In the genomic region with DNA sequence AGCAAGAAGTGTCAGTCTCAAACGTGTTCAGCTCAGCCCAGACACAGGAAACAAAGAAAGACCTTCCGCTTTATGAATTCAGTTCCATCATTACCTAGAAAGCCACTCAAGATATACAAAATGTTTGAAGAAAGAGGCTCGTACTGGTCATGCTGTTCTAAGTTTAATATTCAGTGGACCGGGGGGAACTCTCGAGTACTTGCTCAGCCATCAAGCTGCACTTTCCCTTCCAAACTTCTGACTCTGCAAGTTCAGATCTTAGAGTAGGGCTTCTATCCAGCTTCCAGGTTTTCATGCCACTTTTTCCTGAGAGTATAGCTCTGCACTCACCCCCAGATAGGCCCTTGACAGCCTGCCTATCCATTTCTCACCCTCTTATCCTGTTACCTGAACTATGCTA, we compare ENCODE assay signal across 16 cellular contexts.
DNase-seq lines count a peak whose midpoint lies in the region; ATAC-seq and TF ChIP-seq lines count a peak whose summit lies in the region.
"Had no signal": no experiment of that assay in that cellular context is flagged by ENCODE, and none has a peak within 500 bp of the region (broad histone marks: within the 10 kb centered on the region; RNA-seq: fewer than 3 reads in every experiment).

No MANE protein-coding gene starts in this region.

- no peak overlapping the region for H3K27ac ChIP-seq in IMR-90 (ENCODE audit: insufficient read depth, low read length)
- peak overlapping the region; percentile 51 for H3K27ac ChIP-seq in VCaP
- no peak overlapping the region for H3K27ac ChIP-seq in mesendoderm (ENCODE audit: low read depth, low read length)
- H3K27ac ChIP-seq: BLaER1, C4-2B, GM23248 had no signal

- H3K4me2 ChIP-seq in IMR-90 (ENCODE audit: low read depth, low read length) (no peak overlapping the region), mesendoderm (ENCODE audit: low read length) (no peak overlapping the region)
- H3K4me2 ChIP-seq: BLaER1 had no signal

- peaks cover 19% of the 10 kb centered on the region for H3K4me1 Mint-ChIP-seq in progenitor cell of endocrine pancreas (ENCODE audit: low read depth)

- ATAC-seq in IMR-90 (ENCODE audit: low read depth) (no peak), GM21717 (IDR thresholded peaks at IDR 0.05; ENCODE audit: unreplicated experiment) (no peak)

- in situ Hi-C loops in IMR-90 (cut with MboI; ENCODE audit: low sequenced_read_pairs): no loop called here

- DNase-seq in IMR-90 (no peak), mesendoderm (no peak), progenitor cell of endocrine pancreas (ENCODE audit: low spot score, unreplicated experiment) (no peak), NCI-H82 treated with DMSO at 0.1 percent for 48 hours (lab: John Stamatoyannopoulos, UW; ENCODE audit: unreplicated experiment) (no peak), NCI-H1105 (lab: John Stamatoyannopoulos, UW) (no peak)
- DNase-seq: Caco-2; CD4-positive, CD25-positive, alpha-beta regulatory T cell; CD8-positive, alpha-beta T cell; GM23248; H7; HCEC 1CT had no signal

- no peaks in the 10 kb centered on the region for H3K9me3 Mint-ChIP-seq in progenitor cell of endocrine pancreas (ENCODE audit: low read depth)
- H3K9me3 Mint-ChIP-seq: CD8-positive, alpha-beta T cell had no signal

- no peak overlapping the region for H2BK5ac ChIP-seq in IMR-90 (ENCODE audit: low read depth, low read length, poor library complexity, severe bottlenecking)
- no peak overlapping the region for H2BK5ac ChIP-seq in mesendoderm (ENCODE audit: low read length)

- H3K4ac ChIP-seq in IMR-90 (ENCODE audit: low read depth, low read length) (peak overlapping the region; percentile 20; the same call in 1 of the 2 replicates), mesendoderm (ENCODE audit: low read depth, low read length) (no peak overlapping the region)

- H3K27ac Mint-ChIP-seq in progenitor cell of endocrine pancreas: peak overlapping the region; percentile 11
- H3K27ac Mint-ChIP-seq: B cell; CD4-positive, CD25-positive, alpha-beta regulatory T cell; CD8-positive, alpha-beta T cell had no signal

- H2BK15ac ChIP-seq in IMR-90 (ENCODE audit: low read depth, low read length): no peak overlapping the region
- no peak overlapping the region for H2BK15ac ChIP-seq in mesendoderm (replicated peaks; ENCODE audit: low read depth)

- no peak for TF ChIP-seq POLR2A in IMR-90 (IDR thresholded peaks at IDR 0.05; ENCODE audit: low read depth, low read length)

- no peak overlapping the region for H4K8ac ChIP-seq in IMR-90 (ENCODE audit: low read depth in 2 of 2, low read length in 2 of 2)
- no peak overlapping the region for H4K8ac ChIP-seq in mesendoderm (ENCODE audit: low read depth, low read length)

- no peaks in the 10 kb centered on the region for H3K27me3 Mint-ChIP-seq in progenitor cell of endocrine pancreas
- H3K27me3 Mint-ChIP-seq: B cell had no signal

- no peak overlapping the region for H3K4me3 Mint-ChIP-seq in progenitor cell of endocrine pancreas (ENCODE audit: low read depth)
- H3K4me3 Mint-ChIP-seq: B cell; CD4-positive, CD25-positive, alpha-beta regulatory T cell; CD8-positive, alpha-beta T cell had no signal

- H3K4me3 ChIP-seq in IMR-90 (ENCODE audit: insufficient read depth, low read depth, low read length) (no peak overlapping the region), mesendoderm (ENCODE audit: low read length) (no peak overlapping the region)
- H3K4me3 ChIP-seq: BLaER1, GM23248 had no signal

- H2BK120ac ChIP-seq in IMR-90 (ENCODE audit: low read depth, low read length) (peak overlapping the region; percentile 16; the same call in 1 of the 2 replicates), mesendoderm (ENCODE audit: low read depth, low read length) (no peak overlapping the region)

- no peak for TF ChIP-seq RAD21 in IMR-90 (IDR thresholded peaks at IDR 0.05; ENCODE audit: low read length)

- H3K4me1 ChIP-seq in IMR-90 (ENCODE audit: control insufficient read depth, insufficient read depth, low read length) (peaks cover 5% of the 10 kb centered on the region; the same call in 1 of the 2 replicates), mesendoderm (ENCODE audit: control insufficient read depth, low read depth, low read length) (peaks cover 2% of the 10 kb centered on the region)

- intact Hi-C loops in IMR-90 (cut with micrococcal nuclease): no loop called here

- BruUV-seq in IMR-90 (replicated peaks; lab: Mats Ljungman, UMichigan): no TSS peak

- no peak overlapping the region for H2AFZ ChIP-seq in IMR-90 (replicated peaks; ENCODE audit: low read length, poor library complexity)
- H2AFZ ChIP-seq: GM23248 had no signal

- no peak overlapping the region for H4K91ac ChIP-seq in IMR-90 (ENCODE audit: insufficient read depth, low read depth, low read length)

- peak overlapping the region; percentile 66 for H2BK20ac ChIP-seq in IMR-90 (ENCODE audit: low read depth, low read length)

- no peak overlapping the region for H2AK5ac ChIP-seq in IMR-90 (ENCODE audit: low read depth, low read length)
- no peak overlapping the region for H2AK5ac ChIP-seq in mesendoderm (ENCODE audit: low read length)

- H3K79me2 ChIP-seq in mesendoderm (ENCODE audit: control insufficient read depth, insufficient read depth, low read length): no peaks in the 10 kb centered on the region

- H3K18ac ChIP-seq in IMR-90 (ENCODE audit: low read depth, low read length) (peak overlapping the region; percentile 88), mesendoderm (ENCODE audit: low read length) (peak overlapping the region; percentile 5)

- H3K79me1 ChIP-seq in IMR-90 (ENCODE audit: low read depth in 1 of 2, low read length in 2 of 2) (no peaks in the 10 kb centered on the region), mesendoderm (ENCODE audit: low read length) (no peaks in the 10 kb centered on the region)

- no peak overlapping the region for H3K23ac ChIP-seq in IMR-90 (ENCODE audit: low read depth, low read length)
- no peak overlapping the region for H3K23ac ChIP-seq in mesendoderm (ENCODE audit: low read length)

- H3K36me3 Mint-ChIP-seq in progenitor cell of endocrine pancreas (ENCODE audit: insufficient read depth): no peaks in the 10 kb centered on the region
- H3K36me3 Mint-ChIP-seq: CD4-positive, CD25-positive, alpha-beta regulatory T cell; CD8-positive, alpha-beta T cell had no signal

- H2AK9ac ChIP-seq in IMR-90 (replicated peaks; ENCODE audit: low read depth, low read length, poor library complexity): no peak overlapping the region

- H3K36me3 ChIP-seq in IMR-90 (ENCODE audit: control insufficient read depth, insufficient read depth, low read length): no peaks in the 10 kb centered on the region
- H3K36me3 ChIP-seq in mesendoderm (ENCODE audit: control insufficient read depth, insufficient read depth, low read length): no peaks in the 10 kb centered on the region
- H3K36me3 ChIP-seq: BLaER1 had no signal

- H3K9ac ChIP-seq in IMR-90 (ENCODE audit: low read depth, low read length) (no peak overlapping the region), mesendoderm (ENCODE audit: low read length) (no peak overlapping the region)
- H3K9ac ChIP-seq: BLaER1, GM23248 had no signal

- WGBS in IMR-90 (ENCODE audit: extremely low coverage in 2 of 2, insufficient read length in 1 of 2), 2 experiments: 90% methylated on average over 3 of the region's 5 CpGs; no CpG with 5 or more reads in 1 of the 2 experiments
- no CpG with 5 or more reads among the region's 5 CpGs for WGBS in mesendoderm (ENCODE audit: extremely low coverage, insufficient coverage, low lambda C conversion rate)

- peak overlapping the region; percentile 9; the same call in 1 of the 2 replicates for H4K5ac ChIP-seq in IMR-90 (ENCODE audit: low read depth, low read length)
- H4K5ac ChIP-seq in mesendoderm (ENCODE audit: low read length): no peak overlapping the region

- H3K56ac ChIP-seq in IMR-90 (ENCODE audit: extremely low read depth, insufficient read depth, low read length) (no peak overlapping the region), mesendoderm (ENCODE audit: low read length) (no peak overlapping the region)

- CTCF ChIA-PET in IMR-90 (lab: Yijun Ruan, JAX): interaction anchor here (1.2 to 1.8 kb wide), 3 partner anchors 168 to 391 kb away, joined by 3 to 13 read pairs (median 10); no protein-coding TSS in a partner anchor

- H4K20me1 ChIP-seq in IMR-90 (ENCODE audit: insufficient read depth, low read length): no peaks in the 10 kb centered on the region
- H4K20me1 ChIP-seq: BLaER1 had no signal

- POLR2A ChIA-PET in IMR-90 (lab: Charles Lee; ENCODE audit: unreplicated experiment): no interaction called here

- no peaks in the 10 kb centered on the region for H3K9me1 ChIP-seq in IMR-90 (ENCODE audit: insufficient read depth, low read length)

- H3K14ac ChIP-seq in IMR-90 (replicated peaks; ENCODE audit: low read depth, low read length): no peak overlapping the region

- dilution Hi-C loops in IMR-90 (cut with HindIII; ENCODE audit: low sequenced_read_pairs, unreplicated experiment): no loop called here

- no peaks in the 10 kb centered on the region for H3K27me3 ChIP-seq in IMR-90 (ENCODE audit: control insufficient read depth, insufficient read depth, low read length)
- no peaks in the 10 kb centered on the region for H3K27me3 ChIP-seq in mesendoderm (ENCODE audit: insufficient read depth, low read length, poor library complexity)
- H3K27me3 ChIP-seq: BLaER1 had no signal

- TF ChIP-seq CTCF in IMR-90 (conservative IDR thresholded peaks at IDR 0.05; ENCODE audit: low read depth, low read length) (no peak), VCaP (conservative IDR thresholded peaks at IDR 0.05) (no peak), progenitor cell of endocrine pancreas (IDR thresholded peaks at IDR 0.05; ENCODE audit: unreplicated experiment) (no peak)

- no peaks in the 10 kb centered on the region for H3K9me3 ChIP-seq in IMR-90 (ENCODE audit: control insufficient read depth, insufficient read depth, low read length)
- H3K9me3 ChIP-seq: BLaER1, Caco-2 had no signal

TF ChIP-seq in IMR-90, 13 proteins besides CTCF, POLR2A, EP300 and RAD21 (continues in another document):
- TF ChIP-seq RFX5 (IDR thresholded peaks at IDR 0.05; ENCODE audit: low read depth, low read length) (no peak), NFE2L2 (IDR thresholded peaks at IDR 0.05; ENCODE audit: low read depth, low read length) (no peak), ELK1 (IDR thresholded peaks at IDR 0.05; ENCODE audit: borderline replicate concordance, low read depth, low read length) (no peak)
